ENCODE assay signal across 18 cellular contexts in genomic region chr6:160837146-160837545, GRCh38.
"Had no signal": no experiment of that assay in that cellular context is flagged by ENCODE, and none has a peak within 500 bp of the region (broad histone marks: within the 10 kb centered on the region; RNA-seq: fewer than 3 reads in every experiment).

No MANE protein-coding gene starts in this region.

- H3K27me3 Mint-ChIP-seq: activated CD8-positive, alpha-beta memory T cell treated with anti-CD3 and anti-CD28 coated beads, Interleukin-2, amount 10 ng/mL, durations not matched to agents 7 days and 5 days; activated naive CD8-positive, alpha-beta T cell treated with anti-CD3 and anti-CD28 coated beads, Interleukin-2, amount 10 ng/mL, durations not matched to agents 7 days and 5 days; stimulated activated memory B cell treated with anti-CD40 and anti-IgM and Interleukin-4, amounts not matched to agents 10 μg/mL and 1 μg/mL and 100 μg/mL, for 72 hours had no signal

- H3K36me3 ChIP-seq: breast epithelium, esophagus squamous epithelium, left lung, ovary, right atrium auricular region, tibial artery had no signal

- H3K4me1 ChIP-seq: breast epithelium, esophagus squamous epithelium, left lung, right atrium auricular region, tibial artery, uterus had no signal

- H3K4me3 Mint-ChIP-seq: activated CD8-positive, alpha-beta memory T cell treated with anti-CD3 and anti-CD28 coated beads, Interleukin-2, amount 10 ng/mL, durations not matched to agents 7 days and 5 days; activated naive CD8-positive, alpha-beta T cell treated with anti-CD3 and anti-CD28 coated beads, Interleukin-2, amount 10 ng/mL, durations not matched to agents 7 days and 5 days; activated T-cell treated with anti-CD3 and anti-CD28 coated beads, Interleukin-2, amount 50 U/mL, for 4 hours; nephron; stimulated activated memory B cell treated with anti-CD40 and anti-IgM and Interleukin-4, amounts not matched to agents 10 μg/mL and 1 μg/mL and 100 μg/mL, for 72 hours had no signal

- H3K4me1 Mint-ChIP-seq: activated CD8-positive, alpha-beta memory T cell treated with anti-CD3 and anti-CD28 coated beads, Interleukin-2, amount 10 ng/mL, durations not matched to agents 7 days and 5 days; activated naive CD8-positive, alpha-beta T cell treated with anti-CD3 and anti-CD28 coated beads, Interleukin-2, amount 10 ng/mL, durations not matched to agents 7 days and 5 days; nephron; stimulated activated memory B cell treated with anti-CD40 and anti-IgM and Interleukin-4, amounts not matched to agents 10 μg/mL and 1 μg/mL and 100 μg/mL, for 72 hours had no signal

- H3K27ac ChIP-seq: breast epithelium, esophagus squamous epithelium, left lung, ovary, right atrium auricular region, skin epidermis, tibial artery, uterus had no signal

- H3K4me3 ChIP-seq: breast epithelium, esophagus squamous epithelium, left lung, ovary, right atrium auricular region, skin epidermis, tibial artery, uterus had no signal

- H3K9me3 ChIP-seq: breast epithelium, esophagus squamous epithelium, ovary, right atrium auricular region, tibial artery, uterus had no signal

- H3K36me3 Mint-ChIP-seq: activated CD8-positive, alpha-beta memory T cell treated with anti-CD3 and anti-CD28 coated beads, Interleukin-2, amount 10 ng/mL, durations not matched to agents 7 days and 5 days; activated naive CD8-positive, alpha-beta T cell treated with anti-CD3 and anti-CD28 coated beads, Interleukin-2, amount 10 ng/mL, durations not matched to agents 7 days and 5 days; stimulated activated memory B cell treated with anti-CD40 and anti-IgM and Interleukin-4, amounts not matched to agents 10 μg/mL and 1 μg/mL and 100 μg/mL, for 72 hours had no signal

- H3K27me3 ChIP-seq: breast epithelium, esophagus squamous epithelium, left lung, ovary, right atrium auricular region, tibial artery, uterus had no signal

- ATAC-seq: activated CD8-positive, alpha-beta memory T cell treated with anti-CD3 and anti-CD28 coated beads, Interleukin-2, amount 10 ng/mL, durations not matched to agents 7 days and 5 days; activated T-cell treated with anti-CD3 and anti-CD28 coated beads, Interleukin-2, amount 50 U/mL, for 4 hours; left lung; stimulated activated memory B cell treated with anti-CD40 and anti-IgM and Interleukin-4, amounts not matched to agents 10 μg/mL and 1 μg/mL and 100 μg/mL, for 72 hours had no signal

- H3K9me3 Mint-ChIP-seq: activated naive CD8-positive, alpha-beta T cell treated with anti-CD3 and anti-CD28 coated beads, Interleukin-2, amount 10 ng/mL, durations not matched to agents 7 days and 5 days; activated T-cell treated with anti-CD3 and anti-CD28 coated beads, Interleukin-2, amount 50 U/mL, for 4 hours; nephron; stimulated activated memory B cell treated with anti-CD40 and anti-IgM and Interleukin-4, amounts not matched to agents 10 μg/mL and 1 μg/mL and 100 μg/mL, for 72 hours had no signal

- DNase-seq: activated CD4-positive, alpha-beta T cell treated with anti-CD3 and anti-CD28 coated beads for 1 hour; activated CD4-positive, alpha-beta T cell treated with anti-CD3 and anti-CD28 coated beads, Interleukin-2, amount 50 U/mL, for 48 hours; activated CD8-positive, alpha-beta memory T cell treated with anti-CD3 and anti-CD28 coated beads, Interleukin-2, amount 10 ng/mL, durations not matched to agents 7 days and 5 days; activated gamma-delta T cell; activated naive CD8-positive, alpha-beta T cell treated with anti-CD3 and anti-CD28 coated beads, Interleukin-2, amount 10 ng/mL, durations not matched to agents 7 days and 5 days; activated T-cell treated with anti-CD3 and anti-CD28 coated beads, Interleukin-2, amount 50 U/mL, for 4 hours; esophagus squamous epithelium; foreskin fibroblast; left lung; mesenchymal stem cell; ovary; tibial artery; uterus had no signal

- H3K27ac Mint-ChIP-seq: activated CD8-positive, alpha-beta memory T cell treated with anti-CD3 and anti-CD28 coated beads, Interleukin-2, amount 10 ng/mL, durations not matched to agents 7 days and 5 days; activated naive CD8-positive, alpha-beta T cell treated with anti-CD3 and anti-CD28 coated beads, Interleukin-2, amount 10 ng/mL, durations not matched to agents 7 days and 5 days; nephron; stimulated activated memory B cell treated with anti-CD40 and anti-IgM and Interleukin-4, amounts not matched to agents 10 μg/mL and 1 μg/mL and 100 μg/mL, for 72 hours had no signal
